Comparison of ENCODE assay signal across 12 cellular contexts in the genomic region with DNA sequence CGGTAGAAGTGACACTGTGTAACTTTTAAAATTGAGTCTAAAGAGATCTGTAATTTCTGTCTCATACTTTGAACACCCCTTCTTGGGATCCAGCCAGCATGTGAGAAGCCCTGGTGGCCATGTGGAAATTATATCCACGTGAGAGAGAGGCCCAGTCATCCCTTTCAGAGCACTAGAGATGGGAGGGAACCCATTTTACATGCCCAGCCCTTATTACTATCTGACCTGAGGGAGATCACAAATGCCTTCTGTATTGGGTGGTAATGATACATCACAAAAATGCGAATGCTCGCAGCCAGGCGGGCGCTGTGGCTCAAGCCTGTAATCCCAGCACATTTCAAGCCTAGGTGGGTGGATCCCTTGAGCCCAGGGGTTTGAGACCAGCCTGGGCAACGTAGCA. TPM values are rescaled to one million over a fixed set of nuclear protein-coding genes. Genes with fewer than 3 reads are reported as not detected.
A peak's percentile ranks its signal among the peaks of the same experiment; 100 is the strongest.
DNase-seq lines count a peak whose midpoint lies in the region; ATAC-seq and TF ChIP-seq lines count a peak whose summit lies in the region.
"Had no signal": no experiment of that assay in that cellular context is flagged by ENCODE, and none has a peak within 500 bp of the region (broad histone marks: within the 10 kb centered on the region; RNA-seq: fewer than 3 reads in every experiment).

No MANE protein-coding gene starts in this region.

- H3K27me3 Mint-ChIP-seq in osteocyte (ENCODE audit: unreplicated experiment), result no peaks in the 10 kb centered on the region
- H3K27me3 Mint-ChIP-seq: activated CD8-positive, alpha-beta memory T cell treated with anti-CD3 and anti-CD28 coated beads, Interleukin-2, amount 10 ng/mL, durations not matched to agents 7 days and 5 days had no signal

- H3K4me3 Mint-ChIP-seq in osteocyte (ENCODE audit: unreplicated experiment), result no peak overlapping the region
- H3K4me3 Mint-ChIP-seq: activated CD8-positive, alpha-beta memory T cell treated with anti-CD3 and anti-CD28 coated beads, Interleukin-2, amount 10 ng/mL, durations not matched to agents 7 days and 5 days had no signal

- intact Hi-C loops in posterior vena cava (cut with DNase I), result loop anchor here in 1 of 2 donors (5.0 kb wide), 1 partner anchor 42 kb away; no protein-coding TSS in a partner anchor

- no peaks in the 10 kb centered on the region for H3K4me1 ChIP-seq in BE2C
- H3K4me1 ChIP-seq: prostate gland had no signal

- H3K36me3 Mint-ChIP-seq in osteocyte (ENCODE audit: unreplicated experiment), result no peaks in the 10 kb centered on the region
- H3K36me3 Mint-ChIP-seq: activated CD8-positive, alpha-beta memory T cell treated with anti-CD3 and anti-CD28 coated beads, Interleukin-2, amount 10 ng/mL, durations not matched to agents 7 days and 5 days had no signal

- H3K27me3 ChIP-seq in BE2C, result no peaks in the 10 kb centered on the region

- DNase-seq in COLO829 (ENCODE audit: low spot score) (peak; percentile 40), NCI-H226 (peak; percentile 92), epidermal melanocyte (ENCODE audit: insufficient read length, low spot score) (peak; percentile 30), osteocyte (ENCODE audit: extremely low spot score, unreplicated experiment) (peak; percentile 68), posterior vena cava (ENCODE audit: low spot score) (no peak), BE2C (no peak), NCI-H510A treated with DMSO at 0.1 percent for 48 hours (lab: John Stamatoyannopoulos, UW) (no peak)
- DNase-seq: activated CD8-positive, alpha-beta memory T cell treated with anti-CD3 and anti-CD28 coated beads, Interleukin-2, amount 10 ng/mL, durations not matched to agents 7 days and 5 days; effector memory CD4-positive, alpha-beta T cell; stimulated activated naive CD8-positive, alpha-beta T cell treated with anti-CD3 and anti-CD28 coated beads, Interleukin-15, Interleukin-2, amounts not matched to agents 100 U/mL and 50 U/mL, for 24 hours had no signal

- H3K27ac Mint-ChIP-seq in osteocyte (ENCODE audit: unreplicated experiment), result peak overlapping the region; percentile 96
- H3K27ac Mint-ChIP-seq: activated CD8-positive, alpha-beta memory T cell treated with anti-CD3 and anti-CD28 coated beads, Interleukin-2, amount 10 ng/mL, durations not matched to agents 7 days and 5 days had no signal

- TF ChIP-seq CTCF in osteocyte (IDR thresholded peaks at IDR 0.05) (no peak), BE2C (IDR thresholded peaks at IDR 0.05; ENCODE audit: low read depth, low read length) (no peak)

- no peaks in the 10 kb centered on the region for H3K36me3 ChIP-seq in BE2C
- H3K36me3 ChIP-seq: prostate gland had no signal

- H3K9me3 ChIP-seq in BE2C, result no peaks in the 10 kb centered on the region
- H3K9me3 ChIP-seq: prostate gland had no signal

- H3K9me3 Mint-ChIP-seq in osteocyte (ENCODE audit: unreplicated experiment), result no peaks in the 10 kb centered on the region

- ATAC-seq in GM19452 (IDR thresholded peaks at IDR 0.05; ENCODE audit: unreplicated experiment), result no peak
- ATAC-seq: activated CD8-positive, alpha-beta memory T cell treated with anti-CD3 and anti-CD28 coated beads, Interleukin-2, amount 10 ng/mL, durations not matched to agents 7 days and 5 days; stimulated activated naive CD8-positive, alpha-beta T cell treated with anti-CD3 and anti-CD28 coated beads, Interleukin-15, Interleukin-2, amounts not matched to agents 100 U/mL and 50 U/mL, for 24 hours had no signal

- peaks cover 74% of the 10 kb centered on the region for H3K4me1 Mint-ChIP-seq in osteocyte (ENCODE audit: unreplicated experiment)
- H3K4me1 Mint-ChIP-seq: activated CD8-positive, alpha-beta memory T cell treated with anti-CD3 and anti-CD28 coated beads, Interleukin-2, amount 10 ng/mL, durations not matched to agents 7 days and 5 days had no signal

- no peak overlapping the region for H3K4me3 ChIP-seq in BE2C (ENCODE audit: low read depth, low read length)
- H3K4me3 ChIP-seq: prostate gland had no signal

RNA-seq across cellular contexts. Expression of a gene that starts 27.3 kb away (rescaled TPM):
- total RNA-seq in osteocyte (30.7 and 35.7 TPM in 2 replicates), posterior vena cava (10 to 100 TPM; 29.4 to 39.2 TPM)
- 19.2 TPM for polyA plus RNA-seq in BE2C (2012; ENCODE audit: insufficient read depth, insufficient read length, low read depth)

Comparison
In these comparisons a context has a peak if more than half of its experiments do, and no peak if none do; other contexts are left out.
1. DNase-seq: peak in COLO829 (single experiment), NCI-H226 (single experiment), epidermal melanocyte (single experiment) and osteocyte (single experiment); none in posterior vena cava (single experiment), BE2C (single experiment) and NCI-H510A treated with DMSO at 0.1 percent for 48 hours (single experiment).